ENCODE assay signal across 1 cellular context in genomic region chr1:167248707-167249642, GRCh38.
A peak's percentile ranks its signal among the peaks of the same experiment; 100 is the strongest.
TF ChIP-seq lines count a peak whose summit lies in the region.

No MANE protein-coding gene starts in this region.

TF ChIP-seq in K562, 482 proteins besides CTCF, POLR2A, EP300 and RAD21 (continued from another document):
- TF ChIP-seq HDGF (IDR thresholded peaks at IDR 0.05) (0 out of 2 replicates have a peak, but pooled peaks have one; percentile 19), RREB1 (CRISPR knock-in tag; IDR thresholded peaks at IDR 0.05) (no peak), POLR2AphosphoS2 (IDR thresholded peaks at IDR 0.05; ENCODE audit: low read length) (no peak), ZNF76 (CRISPR knock-in tag; IDR thresholded peaks at IDR 0.05; ENCODE audit: borderline replicate concordance) (no peak), CEBPG (CRISPR knock-in tag; IDR thresholded peaks at IDR 0.05) (no peak), CEBPG (tag; conservative IDR thresholded peaks at IDR 0.05 in 1 of 2, IDR thresholded peaks at IDR 0.05 in 1 of 2) (no peak), MTA3 (IDR thresholded peaks at IDR 0.05; ENCODE audit: borderline replicate concordance) (no peak), SLC30A9 (CRISPR knock-in tag; IDR thresholded peaks at IDR 0.05) (no peak), ATF2 (CRISPR knock-in tag; IDR thresholded peaks at IDR 0.05) (no peak), PRDM10 (IDR thresholded peaks at IDR 0.05; ENCODE audit: partially characterized antibody) (no peak), NFXL1 (CRISPR knock-in tag; IDR thresholded peaks at IDR 0.05) (no peak), TAF7 (tag; IDR thresholded peaks at IDR 0.05) (peak; percentile 8; the same call in 1 of the 2 replicates), MEF2A (IDR thresholded peaks at IDR 0.05; ENCODE audit: control insufficient read depth, low read depth, low read length) (no peak), NFE2L1 (tag; IDR thresholded peaks at IDR 0.05; ENCODE audit: borderline replicate concordance, low read depth) (no peak), PHB2 (IDR thresholded peaks at IDR 0.05; ENCODE audit: low read depth) (no peak; the same call in 1 of the 2 replicates), BRCA1 (IDR thresholded peaks at IDR 0.05) (no peak), BRCA1 (CRISPR knock-in tag; IDR thresholded peaks at IDR 0.05) (no peak), NR2C1 (IDR thresholded peaks at IDR 0.05) (no peak), NR2C1 (tag; IDR thresholded peaks at IDR 0.05) (no peak), FOXM1 (IDR thresholded peaks at IDR 0.05; ENCODE audit: low read depth) (no peak), FOXM1 (CRISPR knock-in tag; IDR thresholded peaks at IDR 0.05; ENCODE audit: low read depth) (no peak)
- TF ChIP-seq, protein P1, sequence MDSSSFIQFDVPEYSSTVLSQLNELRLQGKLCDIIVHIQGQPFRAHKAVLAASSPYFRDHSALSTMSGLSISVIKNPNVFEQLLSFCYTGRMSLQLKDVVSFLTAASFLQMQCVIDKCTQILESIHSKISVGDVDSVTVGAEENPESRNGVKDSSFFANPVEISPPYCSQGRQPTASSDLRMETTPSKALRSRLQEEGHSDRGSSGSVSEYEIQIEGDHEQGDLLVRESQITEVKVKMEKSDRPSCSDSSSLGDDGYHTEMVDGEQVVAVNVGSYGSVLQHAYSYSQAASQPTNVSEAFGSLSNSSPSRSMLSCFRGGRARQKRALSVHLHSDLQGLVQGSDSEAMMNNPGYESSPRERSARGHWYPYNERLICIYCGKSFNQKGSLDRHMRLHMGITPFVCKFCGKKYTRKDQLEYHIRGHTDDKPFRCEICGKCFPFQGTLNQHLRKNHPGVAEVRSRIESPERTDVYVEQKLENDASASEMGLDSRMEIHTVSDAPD (CRISPR knock-in tag; IDR thresholded peaks at IDR 0.05), result no peak
- TF ChIP-seq, protein P2, sequence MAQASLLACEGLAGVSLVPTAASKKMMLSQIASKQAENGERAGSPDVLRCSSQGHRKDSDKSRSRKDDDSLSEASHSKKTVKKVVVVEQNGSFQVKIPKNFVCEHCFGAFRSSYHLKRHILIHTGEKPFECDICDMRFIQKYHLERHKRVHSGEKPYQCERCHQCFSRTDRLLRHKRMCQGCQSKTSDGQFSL (CRISPR knock-in tag; IDR thresholded peaks at IDR 0.05), result no peak
- TF ChIP-seq, protein P2 (tag; IDR thresholded peaks at IDR 0.05), result no peak
TF ChIP-seq in K562: peak in this region for 49.
